9 cellular contexts compared by ENCODE assay signal in the genomic region with DNA sequence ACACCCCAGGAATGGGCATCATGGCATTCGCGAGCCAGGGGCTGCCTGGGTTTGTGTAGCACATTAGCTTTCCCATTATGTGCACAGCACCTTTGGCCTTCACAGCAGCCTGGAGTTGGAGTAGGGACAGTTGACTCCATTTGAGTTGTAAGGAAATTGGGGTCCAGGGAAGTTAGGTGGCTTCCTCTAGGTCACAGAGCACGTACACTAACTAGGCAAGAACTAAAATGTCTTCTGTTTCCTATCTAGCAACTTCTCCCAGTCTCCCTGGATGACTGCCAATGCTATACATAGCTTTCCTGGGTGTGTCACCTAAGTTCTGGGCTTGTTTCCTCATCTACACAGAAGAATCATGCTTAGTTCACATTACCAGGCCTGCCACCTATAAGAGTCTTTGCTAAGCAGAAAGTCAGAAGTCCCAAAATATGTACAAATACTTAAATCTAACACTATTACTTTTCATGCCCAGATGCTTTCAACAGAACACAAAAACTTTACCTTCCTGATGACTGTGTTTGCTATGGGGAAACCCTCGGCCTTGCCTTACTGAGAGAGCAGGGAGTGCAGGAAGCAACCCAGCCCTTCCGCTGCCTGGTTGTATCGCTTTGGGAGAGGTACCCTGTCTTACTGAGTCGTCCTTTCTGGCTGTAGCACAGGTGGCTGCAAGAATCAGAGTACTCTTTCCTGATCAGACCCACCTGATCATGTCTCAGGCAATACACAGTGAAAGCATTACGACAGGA. TPM values are rescaled to one million over a fixed set of nuclear protein-coding genes. Genes with fewer than 3 reads are reported as not detected.
A peak's percentile ranks its signal among the peaks of the same experiment; 100 is the strongest.
DNase-seq lines count a peak whose midpoint lies in the region; ATAC-seq lines count a peak whose summit lies in the region.
"Had no signal": no experiment of that assay in that cellular context is flagged by ENCODE, and none has a peak within 500 bp of the region (broad histone marks: within the 10 kb centered on the region; RNA-seq: fewer than 3 reads in every experiment).

No MANE protein-coding gene starts in this region.

- WGBS in thymus = 72% methylated on average over 8 of the region's 8 CpGs

- peaks cover 61% of the 10 kb centered on the region for H3K36me3 ChIP-seq in thymus (ENCODE audit: control insufficient read depth, insufficient read depth)

- H3K36me3 Mint-ChIP-seq in activated T-helper 1 cell treated with anti-CD3 and anti-CD28 coated beads, Interleukin-12 subunit alpha, Interleukin-12 subunit beta, Interleukin-2, Interleukin-4 antibody, amounts not matched to agents 30 ng/mL and 10 ng/mL and 1 ng/mL, durations not matched to agents 14 hours and 24 hours and 36 hours (ENCODE audit: low read depth) = peaks cover 64% of the 10 kb centered on the region
- peaks cover 16 to 72% (median 28%) of the 10 kb centered on the region in 3 donors for H3K36me3 Mint-ChIP-seq in naive thymus-derived CD8-positive, alpha-beta T cell

- H3K9me3 Mint-ChIP-seq in activated T-helper 1 cell treated with anti-CD3 and anti-CD28 coated beads, Interleukin-12 subunit alpha, Interleukin-12 subunit beta, Interleukin-2, Interleukin-4 antibody, amounts not matched to agents 30 ng/mL and 10 ng/mL and 1 ng/mL, durations not matched to agents 14 hours and 24 hours and 36 hours = no peaks in the 10 kb centered on the region
- H3K9me3 Mint-ChIP-seq in naive thymus-derived CD8-positive, alpha-beta T cell = no peaks in the 10 kb centered on the region

- H3K9me3 ChIP-seq in thymus (ENCODE audit: control insufficient read depth) = no peaks in the 10 kb centered on the region

- no peaks in the 10 kb centered on the region for H3K4me1 ChIP-seq in thymus (ENCODE audit: control insufficient read depth, insufficient read depth, low read length)

- no peaks in the 10 kb centered on the region for H3K27me3 ChIP-seq in thymus (ENCODE audit: control insufficient read depth, insufficient read depth)

- H3K27ac Mint-ChIP-seq in activated T-helper 1 cell treated with anti-CD3 and anti-CD28 coated beads, Interleukin-12 subunit alpha, Interleukin-12 subunit beta, Interleukin-2, Interleukin-4 antibody, amounts not matched to agents 30 ng/mL and 10 ng/mL and 1 ng/mL, durations not matched to agents 14 hours and 24 hours and 36 hours = peak overlapping the region; percentile 26
- peak overlapping the region in 3 of 10 donors; percentile 2 to 56 (median 43) for H3K27ac Mint-ChIP-seq in naive thymus-derived CD8-positive, alpha-beta T cell

- H3K4me1 Mint-ChIP-seq in activated T-helper 1 cell treated with anti-CD3 and anti-CD28 coated beads, Interleukin-12 subunit alpha, Interleukin-12 subunit beta, Interleukin-2, Interleukin-4 antibody, amounts not matched to agents 30 ng/mL and 10 ng/mL and 1 ng/mL, durations not matched to agents 14 hours and 24 hours and 36 hours (ENCODE audit: low read depth) = peaks cover 82% of the 10 kb centered on the region
- peaks cover 34 to 77% (median 77%) of the 10 kb centered on the region in 4 donors for H3K4me1 Mint-ChIP-seq in naive thymus-derived CD8-positive, alpha-beta T cell

- no peak for ATAC-seq in naive thymus-derived CD8-positive, alpha-beta T cell

- peak overlapping the region; percentile 67 for H3K27ac ChIP-seq in thymus (ENCODE audit: low read depth)

- H3K4me3 ChIP-seq in thymus (ENCODE audit: low read length) = no peak overlapping the region

- H3K4me3 Mint-ChIP-seq in activated T-helper 1 cell treated with anti-CD3 and anti-CD28 coated beads, Interleukin-12 subunit alpha, Interleukin-12 subunit beta, Interleukin-2, Interleukin-4 antibody, amounts not matched to agents 30 ng/mL and 10 ng/mL and 1 ng/mL, durations not matched to agents 14 hours and 24 hours and 36 hours = no peak overlapping the region
- peak overlapping the region in 1 of 10 donors; percentile 1 for H3K4me3 Mint-ChIP-seq in naive thymus-derived CD8-positive, alpha-beta T cell

- POLR2A ChIA-PET in naive thymus-derived CD8-positive, alpha-beta T cell (lab: Charles Lee) = no interaction called here

- H3K27me3 Mint-ChIP-seq in activated T-helper 1 cell treated with anti-CD3 and anti-CD28 coated beads, Interleukin-12 subunit alpha, Interleukin-12 subunit beta, Interleukin-2, Interleukin-4 antibody, amounts not matched to agents 30 ng/mL and 10 ng/mL and 1 ng/mL, durations not matched to agents 14 hours and 24 hours and 36 hours (ENCODE audit: insufficient read depth) = no peaks in the 10 kb centered on the region
- no peaks in the 10 kb centered on the region for H3K27me3 Mint-ChIP-seq in naive thymus-derived CD8-positive, alpha-beta T cell

- DNase-seq in DMS 273 (lab: John Stamatoyannopoulos, UW; ENCODE audit: unreplicated experiment) (peak; percentile 15), DMS 273 treated with DMSO at 0.1 percent for 48 hours (lab: John Stamatoyannopoulos, UW) (no peak), iPS-NIHi11 (ENCODE audit: low spot score) (peak; percentile 31), COR-L47 (lab: John Stamatoyannopoulos, UW) (no peak), GM19240 (ENCODE audit: insufficient read length, low spot score) (no peak)
- DNase-seq in activated T-helper 1 cell treated with anti-CD3 and anti-CD28 coated beads, Interleukin-12 subunit alpha, Interleukin-12 subunit beta, Interleukin-2, Interleukin-4 antibody, amounts not matched to agents 30 ng/mL and 10 ng/mL and 1 ng/mL, durations not matched to agents 14 hours and 24 hours and 36 hours (ENCODE audit: low spot score) = no peak
- DNase-seq in naive thymus-derived CD8-positive, alpha-beta T cell = no peak
- DNase-seq: central memory CD4-positive, alpha-beta T cell had no signal

- intact Hi-C loops in activated T-helper 1 cell treated with anti-CD3 and anti-CD28 coated beads, Interleukin-12 subunit alpha, Interleukin-12 subunit beta, Interleukin-2, Interleukin-4 antibody, amounts not matched to agents 30 ng/mL and 10 ng/mL and 1 ng/mL, durations not matched to agents 14 hours and 24 hours and 36 hours (cut with micrococcal nuclease) = no loop called here

RNA-seq across cellular contexts. Expression of a gene that starts 12.0 kb away (rescaled TPM):
- 315 and 317 TPM in 2 replicates for total RNA-seq in activated T-helper 1 cell treated with anti-CD3 and anti-CD28 coated beads, Interleukin-12 subunit alpha, Interleukin-12 subunit beta, Interleukin-2, Interleukin-4 antibody, amounts not matched to agents 30 ng/mL and 10 ng/mL and 1 ng/mL, durations not matched to agents 14 hours and 24 hours and 36 hours
- polyA plus RNA-seq in thymus = 206 TPM
- total RNA-seq in naive thymus-derived CD8-positive, alpha-beta T cell = 10 to 100 TPM; 96.3 to 99.5 TPM
- 100 to 1,000 TPM; 101 to 121 (median 105) TPM for polyA plus RNA-seq in naive thymus-derived CD8-positive, alpha-beta T cell

Comparison
In these comparisons a context has a peak if more than half of its experiments do, and no peak if none do; other contexts are left out.
1. DNase-seq: peak in DMS 273 (single experiment) and iPS-NIHi11 (single experiment); none in DMS 273 treated with DMSO at 0.1 percent for 48 hours (single experiment), activated T-helper 1 cell treated with anti-CD3 and anti-CD28 coated beads, Interleukin-12 subunit alpha, Interleukin-12 subunit beta, Interleukin-2, Interleukin-4 antibody, amounts not matched to agents 30 ng/mL and 10 ng/mL and 1 ng/mL, durations not matched to agents 14 hours and 24 hours and 36 hours (single experiment), COR-L47 (single experiment), GM19240 (single experiment) and naive thymus-derived CD8-positive, alpha-beta T cell (0 of 10).